ENCODE assay signal across 8 cellular contexts in genomic region chr19:55259540-55260210, GRCh38. TPM values are rescaled to one million over a fixed set of nuclear protein-coding genes. Genes with fewer than 3 reads are reported as not detected.
DNase-seq lines count a peak whose midpoint lies in the region; ATAC-seq and TF ChIP-seq lines count a peak whose summit lies in the region.

No MANE protein-coding gene starts in this region.

- WGBS in transverse colon (ENCODE audit: low coverage in 1 of 2), 2 donors, result 9 to 40% methylated on average over 7 to 29 of the region's 29 CpGs

- no peak for TF ChIP-seq CTCF in transverse colon (IDR thresholded peaks at IDR 0.05)

- H3K27me3 ChIP-seq in layer of hippocampus (ENCODE audit: control insufficient read depth, insufficient read depth, low read length) (no peaks in the 10 kb centered on the region), transverse colon (no peaks in the 10 kb centered on the region)

- ATAC-seq in GM19395 (IDR thresholded peaks at IDR 0.05; ENCODE audit: unreplicated experiment) (no peak), HG03521 (IDR thresholded peaks at IDR 0.05; ENCODE audit: unreplicated experiment) (no peak)

- H3K36me3 ChIP-seq in transverse colon, result no peaks in the 10 kb centered on the region

- DNase-seq in activated T-cell treated with anti-CD3 and anti-CD28 coated beads, Interleukin-2, amount 50 U/mL, for 24 hours, result no peak
- no peak for DNase-seq in activated T-cell treated with anti-CD3 and anti-CD28 coated beads for 4 hours
- DNase-seq in amniotic epithelial cell (ENCODE audit: low read depth), result peak; percentile 17
- DNase-seq in transverse colon, result no peak
- DNase-seq in H4 (ENCODE audit: low spot score), result no peak

- no peaks in the 10 kb centered on the region for H3K9me3 ChIP-seq in transverse colon

- in situ Hi-C loops in transverse colon (cut with MboI; ENCODE audit: low pct_ligation_motif_present in 1 of 4, low pct_unique_long_range_greater_than_20kb in 1 of 4, low sequenced_read_pairs in 3 of 4), result no loop called here

- peak overlapping the region; percentile 87 for H3K4me3 Mint-ChIP-seq in activated T-cell treated with anti-CD3 and anti-CD28 coated beads, Interleukin-2, amount 50 U/mL, for 24 hours

- no peak for TF ChIP-seq EP300 in transverse colon (IDR thresholded peaks at IDR 0.05; ENCODE audit: low read depth)

- intact Hi-C loops in transverse colon (cut with DNase I; ENCODE audit: low total_unique reads), result no loop called here

- peaks cover 29 to 40% (median 37%) of the 10 kb centered on the region in 4 donors for H3K4me1 ChIP-seq in transverse colon

- peaks cover 63% of the 10 kb centered on the region for H3K36me3 Mint-ChIP-seq in activated T-cell treated with anti-CD3 and anti-CD28 coated beads, Interleukin-2, amount 50 U/mL, for 24 hours (ENCODE audit: low read depth)

- no peak for TF ChIP-seq POLR2A in transverse colon (IDR thresholded peaks at IDR 0.05)

- peak overlapping the region; percentile 98 for H3K27ac Mint-ChIP-seq in activated T-cell treated with anti-CD3 and anti-CD28 coated beads, Interleukin-2, amount 50 U/mL, for 24 hours

- H3K27me3 Mint-ChIP-seq in activated T-cell treated with anti-CD3 and anti-CD28 coated beads, Interleukin-2, amount 50 U/mL, for 24 hours, result no peaks in the 10 kb centered on the region

- H3K9me3 Mint-ChIP-seq in activated T-cell treated with anti-CD3 and anti-CD28 coated beads, Interleukin-2, amount 50 U/mL, for 24 hours, result no peaks in the 10 kb centered on the region

- H3K4me3 ChIP-seq in transverse colon, result peak overlapping the region; percentile 2 to 97 (median 88)

- H3K27ac ChIP-seq in layer of hippocampus (ENCODE audit: low read depth, low read length) (peak overlapping the region; percentile 89), transverse colon (peak overlapping the region; percentile 91 to 93 (median 92))

- peaks cover 34% of the 10 kb centered on the region for H3K4me1 Mint-ChIP-seq in activated T-cell treated with anti-CD3 and anti-CD28 coated beads, Interleukin-2, amount 50 U/mL, for 24 hours (ENCODE audit: low read depth)

RNA-seq across cellular contexts. Expression of gene PPP6R1, which starts 0.9 kb away (rescaled TPM):
- 10 to 100 TPM; 51.3 to 91.5 (median 60.7) TPM for total RNA-seq in transverse colon
- total RNA-seq in H4 (2014; rRNA removed; shearing (Covaris generic)), result 29.7 and 31.8 TPM in 2 replicates

RNA-seq across cellular contexts. Expression of gene HSPBP1, which starts 20.2 kb away (rescaled TPM):
- 10 to 100 TPM in 3 of 4 donors, 1 to 10 TPM in 1; 4.5 to 98.7 (median 27.0) TPM for total RNA-seq in transverse colon
- 57.7 and 65.2 TPM in 2 replicates for total RNA-seq in H4 (2014; rRNA removed; shearing (Covaris generic))

RNA-seq across cellular contexts. Expression of gene BRSK1, which starts 24.1 kb away (rescaled TPM):
- total RNA-seq in transverse colon, result 10 to 100 TPM in 1 of 4 donors, 1 to 10 TPM in 3; 1.4 to 17.6 (median 4.7) TPM
- total RNA-seq in H4 (2014; rRNA removed; shearing (Covaris generic)), result 4.6 and 13.1 TPM in 2 replicates

RNA-seq across cellular contexts. Expression of gene TMEM86B, which starts 31.1 kb away (rescaled TPM):
- total RNA-seq in transverse colon, result 10 to 100 TPM in 1 of 4 donors, 1 to 10 TPM in 3; 2.0 to 40.8 (median 4.4) TPM
- total RNA-seq in H4 (2014; rRNA removed; shearing (Covaris generic)), result 0.81 TPM in 1 of 2 replicates, not detected in the other

RNA-seq across cellular contexts. Expression of gene PTPRH, which starts 50.4 kb away (rescaled TPM):
- 100 to 1,000 TPM in 2 of 4 donors, 10 to 100 TPM in 2; 31.2 to 176 (median 102) TPM for total RNA-seq in transverse colon
- total RNA-seq in H4 (2014; rRNA removed; shearing (Covaris generic)), result 3.8 and 5.5 TPM in 2 replicates
